ENCODE assay signal across 30 cellular contexts in the genomic region with DNA sequence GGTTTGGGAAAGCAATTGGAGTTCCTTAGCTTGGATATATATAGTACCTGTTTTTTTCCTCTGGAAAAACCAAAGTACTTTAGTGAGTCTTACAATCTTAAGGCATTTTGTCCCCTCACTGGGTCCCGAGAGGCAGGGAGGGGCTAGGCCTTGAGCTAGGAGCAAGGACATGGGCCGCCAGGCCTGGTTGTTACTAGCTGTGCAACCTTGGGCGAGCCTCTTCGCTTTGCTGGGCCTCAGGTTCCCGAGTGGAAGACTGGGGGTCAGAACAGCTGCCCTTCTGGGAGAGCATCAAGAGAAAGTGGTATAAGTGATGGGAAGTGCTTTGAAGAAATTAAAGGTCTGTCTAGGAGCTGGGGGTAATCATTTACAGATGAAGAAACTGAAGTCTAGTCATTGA.
"Had no signal": no experiment of that assay in that cellular context is flagged by ENCODE, and none has a peak within 500 bp of the region (broad histone marks: within the 10 kb centered on the region; RNA-seq: fewer than 3 reads in every experiment).

No MANE protein-coding gene starts in this region.

- ATAC-seq: activated CD8-positive, alpha-beta T cell treated with anti-CD3 and anti-CD28 coated beads for 36 hours; activated naive CD4-positive, alpha-beta T cell treated with anti-CD3 and anti-CD28 coated beads, Interleukin-2, amount 50 U/mL, for 72 hours; activated T-cell treated with anti-CD3 and anti-CD28 coated beads, Interleukin-2, amount 50 U/mL, for 4 hours; PC-3 had no signal

- H3K4me1 Mint-ChIP-seq: activated CD4-positive, alpha-beta T cell treated with anti-CD3 and anti-CD28 coated beads, Interleukin-2, amount 10 ng/mL, durations not matched to agents 24 days and 14 days; brain had no signal

- H3K36me3 Mint-ChIP-seq: activated naive CD4-positive, alpha-beta T cell treated with anti-CD3 and anti-CD28 coated beads, Interleukin-2, amount 50 U/mL, for 72 hours had no signal

- H3K4me3 Mint-ChIP-seq: activated CD4-positive, alpha-beta T cell treated with anti-CD3 and anti-CD28 coated beads, Interleukin-2, amount 10 ng/mL, durations not matched to agents 24 days and 14 days; activated CD8-positive, alpha-beta T cell treated with anti-CD3 and anti-CD28 coated beads for 36 hours; activated naive CD4-positive, alpha-beta T cell treated with anti-CD3 and anti-CD28 coated beads for 36 hours; activated T-cell treated with anti-CD3 and anti-CD28 coated beads, Interleukin-2, amount 50 U/mL, for 4 hours; activated T-helper 1 cell treated with anti-CD3 and anti-CD28 coated beads, Interleukin-12 subunit alpha, Interleukin-12 subunit beta, Interleukin-2, Interleukin-4 antibody, amounts not matched to agents 30 ng/mL and 10 ng/mL and 1 ng/mL, durations not matched to agents 14 hours and 24 hours and 36 hours; brain; IgD-negative memory B cell had no signal

- H3K27ac Mint-ChIP-seq: activated CD4-positive, alpha-beta T cell treated with anti-CD3 and anti-CD28 coated beads, Interleukin-2, amount 10 ng/mL, durations not matched to agents 24 days and 14 days; activated CD8-positive, alpha-beta T cell treated with anti-CD3 and anti-CD28 coated beads for 36 hours; activated naive CD4-positive, alpha-beta T cell treated with anti-CD3 and anti-CD28 coated beads for 36 hours; activated naive CD4-positive, alpha-beta T cell treated with anti-CD3 and anti-CD28 coated beads, Interleukin-2, amount 50 U/mL, for 72 hours; activated T-helper 1 cell treated with anti-CD3 and anti-CD28 coated beads, Interleukin-12 subunit alpha, Interleukin-12 subunit beta, Interleukin-2, Interleukin-4 antibody, amounts not matched to agents 30 ng/mL and 10 ng/mL and 1 ng/mL, durations not matched to agents 14 hours and 24 hours and 36 hours; brain; IgD-negative memory B cell had no signal

- H3K9me3 ChIP-seq: adrenal gland, Peyer's patch, SJSA1 had no signal

- DNase-seq: activated CD4-positive, alpha-beta T cell treated with anti-CD3 and anti-CD28 coated beads, Interleukin-2, amount 10 ng/mL, durations not matched to agents 24 days and 14 days; activated CD4-positive, alpha-beta T cell treated with anti-CD3 and anti-CD28 coated beads, Interleukin-2, amount 50 U/mL, for 4 hours; activated CD8-positive, alpha-beta T cell treated with anti-CD3 and anti-CD28 coated beads for 36 hours; activated gamma-delta T cell treated with Interleukin-2 at 50 U/mL for 16 hours; activated naive CD4-positive, alpha-beta T cell treated with anti-CD3 and anti-CD28 coated beads for 36 hours; activated T-cell treated with anti-CD3 and anti-CD28 coated beads for 4 hours; activated T-cell treated with anti-CD3 and anti-CD28 coated beads, Interleukin-2, amount 50 U/mL, for 4 hours; Karpas-422; KBM-7; NCI-H1105; NCI-H1436; NCI-H1694; NCI-H1930; NCI-H345; NCI-H524 treated with DMSO at 0.1 percent for 48 hours; NK-92 treated with Interleukin-12 subunit alpha and Interleukin-12 subunit beta, amount 100 ng/mL, for 24 hours; PC-3; RPMI8226; SHP77 treated with DMSO at 0.1 percent for 48 hours; SW 1271; T-helper 1 cell; T-helper 2 cell; T-helper 9 cell had no signal

- H3K27me3 ChIP-seq: adrenal gland, Peyer's patch, SJSA1 had no signal

- H3K36me3 ChIP-seq: adrenal gland, Peyer's patch, SJSA1 had no signal

- H3K4me1 ChIP-seq: adrenal gland, Peyer's patch had no signal

- H3K27me3 Mint-ChIP-seq: activated CD4-positive, alpha-beta T cell treated with anti-CD3 and anti-CD28 coated beads, Interleukin-2, amount 10 ng/mL, durations not matched to agents 24 days and 14 days; activated CD8-positive, alpha-beta T cell treated with anti-CD3 and anti-CD28 coated beads for 36 hours had no signal

- H3K4me3 ChIP-seq: adrenal gland, Peyer's patch, SJSA1 had no signal

- H3K27ac ChIP-seq: adrenal gland, Peyer's patch, SJSA1 had no signal

- H3K9me3 Mint-ChIP-seq: activated CD4-positive, alpha-beta T cell treated with anti-CD3 and anti-CD28 coated beads, Interleukin-2, amount 10 ng/mL, durations not matched to agents 24 days and 14 days; activated CD8-positive, alpha-beta T cell treated with anti-CD3 and anti-CD28 coated beads for 36 hours; activated naive CD4-positive, alpha-beta T cell treated with anti-CD3 and anti-CD28 coated beads for 36 hours; activated naive CD4-positive, alpha-beta T cell treated with anti-CD3 and anti-CD28 coated beads, Interleukin-2, amount 50 U/mL, for 72 hours; activated T-cell treated with anti-CD3 and anti-CD28 coated beads, Interleukin-2, amount 50 U/mL, for 4 hours; activated T-helper 1 cell treated with anti-CD3 and anti-CD28 coated beads, Interleukin-12 subunit alpha, Interleukin-12 subunit beta, Interleukin-2, Interleukin-4 antibody, amounts not matched to agents 30 ng/mL and 10 ng/mL and 1 ng/mL, durations not matched to agents 14 hours and 24 hours and 36 hours; brain; IgD-negative memory B cell had no signal
